In genomic region chr15:70083946-70084345, GRCh38 we compare ENCODE assay signal across 15 cellular contexts. TPM values are rescaled to one million over a fixed set of nuclear protein-coding genes. Genes with fewer than 3 reads are reported as not detected.
DNase-seq lines count a peak whose midpoint lies in the region; FAIRE-seq and TF ChIP-seq lines count a peak whose summit lies in the region.
"Had no signal": no experiment of that assay in that cellular context is flagged by ENCODE, and none has a peak within 500 bp of the region (broad histone marks: within the 10 kb centered on the region; RNA-seq: fewer than 3 reads in every experiment).

No MANE protein-coding gene starts in this region.

- H3K9me3 Mint-ChIP-seq in activated CD4-positive, alpha-beta T cell treated with anti-CD3 and anti-CD28 coated beads, Interleukin-2, amount 10 ng/mL, durations not matched to agents 24 days and 14 days, result no peaks in the 10 kb centered on the region
- no peaks in the 10 kb centered on the region for H3K9me3 Mint-ChIP-seq in T-helper 2 cell treated with Interferon-gamma antibody and Interleukin-4, amounts not matched to agents 5 μg/mL and 100 μg/mL, for 36 hours

- H3K4me3 Mint-ChIP-seq in activated CD4-positive, alpha-beta T cell treated with anti-CD3 and anti-CD28 coated beads, Interleukin-2, amount 10 ng/mL, durations not matched to agents 24 days and 14 days, result peak overlapping the region; percentile 21
- H3K4me3 Mint-ChIP-seq in T-helper 2 cell treated with Interferon-gamma antibody and Interleukin-4, amounts not matched to agents 5 μg/mL and 100 μg/mL, for 36 hours, result no peak overlapping the region

- no peak for FAIRE-seq in D721Med (lab: Jason Lieb, UNC)
- FAIRE-seq: A549 had no signal

- peaks cover 48% of the 10 kb centered on the region for H3K4me1 Mint-ChIP-seq in activated CD4-positive, alpha-beta T cell treated with anti-CD3 and anti-CD28 coated beads, Interleukin-2, amount 10 ng/mL, durations not matched to agents 24 days and 14 days
- H3K4me1 Mint-ChIP-seq in T-helper 2 cell treated with Interferon-gamma antibody and Interleukin-4, amounts not matched to agents 5 μg/mL and 100 μg/mL, for 36 hours (ENCODE audit: low read depth), result peaks cover 33% of the 10 kb centered on the region

- no peak overlapping the region for H3K27ac ChIP-seq in HEK293 (ENCODE audit: extremely low read depth, low read depth, low read length)
- H3K27ac ChIP-seq in osteoblast (ENCODE audit: low read depth, low read length), result no peak overlapping the region
- H3K27ac ChIP-seq: A549, brain microvascular endothelial cell, right atrium auricular region, suprapubic skin had no signal

- DNase-seq in activated CD4-positive, alpha-beta T cell treated with anti-CD3 and anti-CD28 coated beads, Interleukin-2, amount 10 ng/mL, durations not matched to agents 24 days and 14 days, result no peak
- no peak for DNase-seq in activated CD4-positive, alpha-beta T cell treated with anti-CD3 and anti-CD28 coated beads for 4 hours
- DNase-seq in T-helper 2 cell treated with Interferon-gamma antibody and Interleukin-4, amounts not matched to agents 5 μg/mL and 100 μg/mL, for 36 hours (ENCODE audit: low spot score), result peak; percentile 9
- DNase-seq in osteoblast (ENCODE audit: insufficient read length, low spot score, missing footprints) (peak; percentile 60), HCEC 1CT (no peak), NCI-H446 treated with DMSO at 0.1 percent for 48 hours (lab: John Stamatoyannopoulos, UW) (no peak), D721Med (ENCODE audit: insufficient read length, low spot score) (no peak)
- DNase-seq: brain microvascular endothelial cell, DND-41, NCI-H2081 treated with DMSO at 0.1 percent for 48 hours, PC-3 had no signal

- peaks cover 88% of the 10 kb centered on the region for H4K20me1 ChIP-seq in osteoblast (ENCODE audit: insufficient read depth, low read length)

- POLR2A ChIA-PET in HEK293 (lab: Yijun Ruan, JAX), result no interaction called here

- H3K27me3 ChIP-seq in osteoblast (ENCODE audit: insufficient read depth, low read length), result no peaks in the 10 kb centered on the region
- H3K27me3 ChIP-seq: brain microvascular endothelial cell, right atrium auricular region, suprapubic skin had no signal

- H3K36me3 Mint-ChIP-seq in activated CD4-positive, alpha-beta T cell treated with anti-CD3 and anti-CD28 coated beads, Interleukin-2, amount 10 ng/mL, durations not matched to agents 24 days and 14 days (ENCODE audit: low read depth), result peaks cover 81% of the 10 kb centered on the region
- peaks cover 72% of the 10 kb centered on the region for H3K36me3 Mint-ChIP-seq in T-helper 2 cell treated with Interferon-gamma antibody and Interleukin-4, amounts not matched to agents 5 μg/mL and 100 μg/mL, for 36 hours (ENCODE audit: low read depth)

- peaks cover 81% of the 10 kb centered on the region for H3K79me2 ChIP-seq in osteoblast (ENCODE audit: insufficient read depth, low read length)

- H3K4me3 ChIP-seq in HEK293 (ENCODE audit: low read depth, low read length) (no peak overlapping the region), osteoblast (ENCODE audit: insufficient read depth, low read length) (no peak overlapping the region)
- H3K4me3 ChIP-seq: A549, right atrium auricular region, suprapubic skin had no signal

- H3K36me3 ChIP-seq in HEK293 (ENCODE audit: control insufficient read depth in 2 of 2, insufficient read depth in 1 of 2, low read length in 2 of 2) (peaks cover 67 to 96% of the 10 kb centered on the region in 2 experiments), osteoblast (ENCODE audit: insufficient read depth, low read length) (peaks cover 80% of the 10 kb centered on the region)

- H3K4me2 ChIP-seq in osteoblast (ENCODE audit: insufficient read depth, low read length), result no peak overlapping the region
- H3K4me2 ChIP-seq: A549 had no signal

- no peaks in the 10 kb centered on the region for H3K27me3 Mint-ChIP-seq in activated CD4-positive, alpha-beta T cell treated with anti-CD3 and anti-CD28 coated beads, Interleukin-2, amount 10 ng/mL, durations not matched to agents 24 days and 14 days
- H3K27me3 Mint-ChIP-seq in T-helper 2 cell treated with Interferon-gamma antibody and Interleukin-4, amounts not matched to agents 5 μg/mL and 100 μg/mL, for 36 hours (ENCODE audit: low read depth), result no peaks in the 10 kb centered on the region

- TF ChIP-seq CTCF in HEK293 (tag by site-specific recombination; IDR thresholded peaks at IDR 0.05) (no peak), osteoblast (IDR thresholded peaks at IDR 0.05; ENCODE audit: extremely low read depth, low read depth, low read length) (no peak), D721Med (IDR thresholded peaks at IDR 0.05; ENCODE audit: insufficient read depth, missing control alignments) (no peak)

- CTCF ChIA-PET in HEK293 (lab: Yijun Ruan, JAX), result interaction anchor here (0.7 kb wide), 1 partner anchor 103 kb away, joined by 3 read pairs; no protein-coding TSS in a partner anchor

- no peak overlapping the region for H2AFZ ChIP-seq in osteoblast (ENCODE audit: low read length)

- H3K4me1 ChIP-seq in HEK293 (ENCODE audit: control insufficient read depth, insufficient read depth, low read length) (peaks cover 19% of the 10 kb centered on the region), osteoblast (ENCODE audit: insufficient read depth, low read length) (peaks cover under 1% of the 10 kb centered on the region)
- H3K4me1 ChIP-seq: A549 had no signal

- intact Hi-C loops in activated CD4-positive, alpha-beta T cell treated with anti-CD3 and anti-CD28 coated beads, Interleukin-2, amount 10 ng/mL, durations not matched to agents 24 days and 14 days (cut with micrococcal nuclease), result no loop called here

- H3K9me3 ChIP-seq in HEK293 (ENCODE audit: control insufficient read depth, insufficient read depth, low read depth, low read length) (no peaks in the 10 kb centered on the region), osteoblast (ENCODE audit: low read depth, low read length) (no peaks in the 10 kb centered on the region)
- H3K9me3 ChIP-seq: A549, right atrium auricular region, suprapubic skin had no signal

- H3K27ac Mint-ChIP-seq in activated CD4-positive, alpha-beta T cell treated with anti-CD3 and anti-CD28 coated beads, Interleukin-2, amount 10 ng/mL, durations not matched to agents 24 days and 14 days, result no peak overlapping the region
- no peak overlapping the region for H3K27ac Mint-ChIP-seq in T-helper 2 cell treated with Interferon-gamma antibody and Interleukin-4, amounts not matched to agents 5 μg/mL and 100 μg/mL, for 36 hours

TF ChIP-seq in HEK293, 187 proteins besides CTCF, POLR2A, EP300 and RAD21:
- TF ChIP-seq ZNF629 (tag by site-specific recombination; IDR thresholded peaks at IDR 0.05), result no peak
- TF ChIP-seq ZNF768 (tag by site-specific recombination; IDR thresholded peaks at IDR 0.05), result peak; percentile 73; the same call in 1 of the 2 replicates

RNA-seq across cellular contexts. Expression of gene TLE3, which starts 13.8 kb away (rescaled TPM):
- 111 and 118 TPM in 2 replicates for total RNA-seq in activated CD4-positive, alpha-beta T cell treated with anti-CD3 and anti-CD28 coated beads, Interleukin-2, amount 10 ng/mL, durations not matched to agents 24 days and 14 days
- total RNA-seq in osteoblast, result 21.5 and 29.7 TPM in 2 replicates

Comparison
In these comparisons a context has a peak if more than half of its experiments do, and no peak if none do; other contexts are left out.
1. DNase-seq: peak in T-helper 2 cell treated with Interferon-gamma antibody and Interleukin-4, amounts not matched to agents 5 μg/mL and 100 μg/mL, for 36 hours (single experiment) and osteoblast (single experiment); none in activated CD4-positive, alpha-beta T cell treated with anti-CD3 and anti-CD28 coated beads, Interleukin-2, amount 10 ng/mL, durations not matched to agents 24 days and 14 days (single experiment), activated CD4-positive, alpha-beta T cell treated with anti-CD3 and anti-CD28 coated beads for 4 hours (0 of 2), HCEC 1CT (single experiment), NCI-H446 treated with DMSO at 0.1 percent for 48 hours (single experiment) and D721Med (single experiment).